1 cellular context compared by ENCODE assay signal in genomic region chr16:28925386-28926228, GRCh38.
TF ChIP-seq lines count a peak whose summit lies in the region.

No MANE protein-coding gene starts in this region.

TF ChIP-seq in GM12878, 131 proteins besides CTCF, POLR2A, EP300 and RAD21 (continues in another document):
- peak; percentile 94 for TF ChIP-seq GATAD2B (conservative IDR thresholded peaks at IDR 0.05; ENCODE audit: low read depth)
- no peak for TF ChIP-seq CBFB (IDR thresholded peaks at IDR 0.05; ENCODE audit: low read depth)
- no peak for TF ChIP-seq SUPT20H (IDR thresholded peaks at IDR 0.05; ENCODE audit: borderline replicate concordance, control insufficient read depth, low read depth, low read length)
- 0 out of 2 replicates have a peak, but pooled peaks have one; percentile 91 for TF ChIP-seq WRNIP1 (IDR thresholded peaks at IDR 0.05; ENCODE audit: borderline replicate concordance, low read depth, low read length)
- TF ChIP-seq MTA2 (IDR thresholded peaks at IDR 0.05; ENCODE audit: low read depth), result peak; percentile 63; the same call in 1 of the 2 replicates
- peak; percentile 47; the same call in 1 of the 2 replicates for TF ChIP-seq RB1 (IDR thresholded peaks at IDR 0.05; ENCODE audit: borderline replicate concordance)
- TF ChIP-seq POU2F2 (IDR thresholded peaks at IDR 0.05; ENCODE audit: borderline replicate concordance, low read depth, low read length), result 0 out of 3 replicates have a peak, but pooled peaks have one; percentile 38
- TF ChIP-seq ZSCAN29 (IDR thresholded peaks at IDR 0.05), result 0 out of 2 replicates have a peak, but pooled peaks have one; percentile 24
- peak; percentile 41 to 49; a peak in 2 of 4 replicates for TF ChIP-seq BHLHE40 (IDR thresholded peaks at IDR 0.05; ENCODE audit: borderline replicate concordance in 1 of 2, low read depth in 2 of 2, low read length in 1 of 2)
- peak; percentile 85 for TF ChIP-seq POLR2AphosphoS5 (IDR thresholded peaks at IDR 0.05; ENCODE audit: low read length)
- no peak for TF ChIP-seq ZNF687 (IDR thresholded peaks at IDR 0.05)
- peak; percentile 52; the same call in 1 of the 2 replicates for TF ChIP-seq NR2C1 (IDR thresholded peaks at IDR 0.05)
- TF ChIP-seq FOXK2 (IDR thresholded peaks at IDR 0.05), result peak; percentile 45; the same call in 1 of the 2 replicates
- TF ChIP-seq PML (IDR thresholded peaks at IDR 0.05; ENCODE audit: low read length), result peak; percentile 76
- peak; percentile 78 for TF ChIP-seq CHD2 (IDR thresholded peaks at IDR 0.05; ENCODE audit: borderline replicate concordance, low read depth, low read length)
- TF ChIP-seq HDGF (IDR thresholded peaks at IDR 0.05), result peak; percentile 94
- no peak for TF ChIP-seq ATF3 (IDR thresholded peaks at IDR 0.05; ENCODE audit: borderline replicate concordance, extremely low read depth, low read depth, low read length)
- TF ChIP-seq NKRF (conservative IDR thresholded peaks at IDR 0.05), result peak; percentile 69; the same call in 1 of the 2 replicates
- TF ChIP-seq NR2F1 (conservative IDR thresholded peaks at IDR 0.05), result peak; percentile 91
- no peak for TF ChIP-seq MYB (IDR thresholded peaks at IDR 0.05; ENCODE audit: borderline replicate concordance, low read depth, low read length)
- TF ChIP-seq SIN3A (IDR thresholded peaks at IDR 0.05; ENCODE audit: low read depth, low read length), result peak; percentile 15; the same call in 1 of the 2 replicates
- peak; percentile 73; the same call in 1 of the 2 replicates for TF ChIP-seq BACH1 (IDR thresholded peaks at IDR 0.05; ENCODE audit: borderline replicate concordance)
- no peak for TF ChIP-seq STAT1 (conservative IDR thresholded peaks at IDR 0.05)
- peak; percentile 64 for TF ChIP-seq RELA (IDR thresholded peaks at IDR 0.05; ENCODE audit: borderline replicate concordance, partially characterized antibody)
- no peak for TF ChIP-seq RAD51 (IDR thresholded peaks at IDR 0.05)
- TF ChIP-seq SKIL (IDR thresholded peaks at IDR 0.05; ENCODE audit: low read depth, poor library complexity, severe bottlenecking), result peak; percentile 62
- peak; percentile 67 for TF ChIP-seq RUNX3 (IDR thresholded peaks at IDR 0.05; ENCODE audit: low read length)
- TF ChIP-seq SIX5 (IDR thresholded peaks at IDR 0.05; ENCODE audit: low read depth, low read length, severe bottlenecking), result no peak
- peak; percentile 37; the same call in 1 of the 2 replicates for TF ChIP-seq SMAD5 (IDR thresholded peaks at IDR 0.05; ENCODE audit: low read depth)
- TF ChIP-seq DPF2 (IDR thresholded peaks at IDR 0.05), result peak; percentile 90
- no peak for TF ChIP-seq REST (IDR thresholded peaks at IDR 0.05; ENCODE audit: low read depth, low read length)
- TF ChIP-seq, protein P1, sequence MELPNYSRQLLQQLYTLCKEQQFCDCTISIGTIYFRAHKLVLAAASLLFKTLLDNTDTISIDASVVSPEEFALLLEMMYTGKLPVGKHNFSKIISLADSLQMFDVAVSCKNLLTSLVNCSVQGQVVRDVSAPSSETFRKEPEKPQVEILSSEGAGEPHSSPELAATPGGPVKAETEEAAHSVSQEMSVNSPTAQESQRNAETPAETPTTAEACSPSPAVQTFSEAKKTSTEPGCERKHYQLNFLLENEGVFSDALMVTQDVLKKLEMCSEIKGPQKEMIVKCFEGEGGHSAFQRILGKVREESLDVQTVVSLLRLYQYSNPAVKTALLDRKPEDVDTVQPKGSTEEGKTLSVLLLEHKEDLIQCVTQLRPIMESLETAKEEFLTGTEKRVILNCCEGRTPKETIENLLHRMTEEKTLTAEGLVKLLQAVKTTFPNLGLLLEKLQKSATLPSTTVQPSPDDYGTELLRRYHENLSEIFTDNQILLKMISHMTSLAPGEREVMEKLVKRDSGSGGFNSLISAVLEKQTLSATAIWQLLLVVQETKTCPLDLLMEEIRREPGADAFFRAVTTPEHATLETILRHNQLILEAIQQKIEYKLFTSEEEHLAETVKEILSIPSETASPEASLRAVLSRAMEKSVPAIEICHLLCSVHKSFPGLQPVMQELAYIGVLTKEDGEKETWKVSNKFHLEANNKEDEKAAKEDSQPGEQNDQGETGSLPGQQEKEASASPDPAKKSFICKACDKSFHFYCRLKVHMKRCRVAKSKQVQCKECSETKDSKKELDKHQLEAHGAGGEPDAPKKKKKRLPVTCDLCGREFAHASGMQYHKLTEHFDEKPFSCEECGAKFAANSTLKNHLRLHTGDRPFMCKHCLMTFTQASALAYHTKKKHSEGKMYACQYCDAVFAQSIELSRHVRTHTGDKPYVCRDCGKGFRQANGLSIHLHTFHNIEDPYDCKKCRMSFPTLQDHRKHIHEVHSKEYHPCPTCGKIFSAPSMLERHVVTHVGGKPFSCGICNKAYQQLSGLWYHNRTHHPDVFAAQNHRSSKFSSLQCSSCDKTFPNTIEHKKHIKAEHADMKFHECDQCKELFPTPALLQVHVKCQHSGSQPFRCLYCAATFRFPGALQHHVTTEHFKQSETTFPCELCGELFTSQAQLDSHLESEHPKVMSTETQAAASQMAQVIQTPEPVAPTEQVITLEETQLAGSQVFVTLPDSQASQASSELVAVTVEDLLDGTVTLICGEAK (IDR thresholded peaks at IDR 0.05; ENCODE audit: borderline replicate concordance), result peak; percentile 16; the same call in 1 of the 2 replicates
- TF ChIP-seq RELB (IDR thresholded peaks at IDR 0.05; ENCODE audit: low read depth), result peak; percentile 78
- TF ChIP-seq ETV6 (conservative IDR thresholded peaks at IDR 0.05 in 1 of 2, IDR thresholded peaks at IDR 0.05 in 1 of 2; ENCODE audit: borderline replicate concordance in 1 of 2, low read depth in 1 of 2), result 0 out of 4 replicates have a peak, but pooled peaks of 1 of the 2 experiments have one; percentile 34
- 0 out of 2 replicates have a peak, but pooled peaks have one; percentile 27 for TF ChIP-seq ZNF217 (IDR thresholded peaks at IDR 0.05)
- TF ChIP-seq EGR1 (IDR thresholded peaks at IDR 0.05; ENCODE audit: borderline replicate concordance in 1 of 2, low read depth in 2 of 2, low read length in 2 of 2), result 0 out of 3 replicates have a peak, but pooled peaks of 1 of the 2 experiments have one; percentile 13
- peak; percentile 96 for TF ChIP-seq NBN (IDR thresholded peaks at IDR 0.05)
- 0 out of 2 replicates have a peak, but pooled peaks have one; percentile 44 for TF ChIP-seq RCOR1 (conservative IDR thresholded peaks at IDR 0.05; ENCODE audit: low read depth, low read length)
- 0 out of 2 replicates have a peak, but pooled peaks have one; percentile 8 for TF ChIP-seq SREBF2 (IDR thresholded peaks at IDR 0.05; ENCODE audit: low read length)
- TF ChIP-seq ZNF24 (IDR thresholded peaks at IDR 0.05), result no peak
- TF ChIP-seq SMAD1 (IDR thresholded peaks at IDR 0.05; ENCODE audit: low read depth, partially characterized antibody), result peak; percentile 69
- TF ChIP-seq ZNF207 (IDR thresholded peaks at IDR 0.05; ENCODE audit: borderline replicate concordance), result peak; percentile 62; the same call in 1 of the 2 replicates
- TF ChIP-seq CREB1 (IDR thresholded peaks at IDR 0.05; ENCODE audit: low read depth), result peak; percentile 39; the same call in 1 of the 2 replicates
- peak; percentile 91 for TF ChIP-seq LARP7 (IDR thresholded peaks at IDR 0.05)
- TF ChIP-seq CBX5 (IDR thresholded peaks at IDR 0.05; ENCODE audit: low read depth), result 0 out of 2 replicates have a peak, but pooled peaks have one; percentile 32
